Comparison of ENCODE assay signal across 11 cellular contexts in genomic region chr10:46524471-46525176, GRCh38. TPM values are rescaled to one million over a fixed set of nuclear protein-coding genes. Genes with fewer than 3 reads are reported as not detected.
DNase-seq lines count a peak whose midpoint lies in the region; ATAC-seq and TF ChIP-seq lines count a peak whose summit lies in the region.
"Had no signal": no experiment of that assay in that cellular context is flagged by ENCODE, and none has a peak within 500 bp of the region (broad histone marks: within the 10 kb centered on the region; RNA-seq: fewer than 3 reads in every experiment).

No MANE protein-coding gene starts in this region.

- H3F3A ChIP-seq in MM.1S (ENCODE audit: insufficient read depth, low read length) = no peaks in the 10 kb centered on the region

- no peaks in the 10 kb centered on the region for H3K9me3 Mint-ChIP-seq in activated T-helper 17 cell treated with anti-CD3 and anti-CD28 coated beads, Interleukin-2, amount 50 U/mL, for 72 hours
- H3K9me3 Mint-ChIP-seq: IgD-negative memory B cell; stimulated activated naive B cell treated with anti-CD40 and anti-IgM and Interleukin-4, amounts not matched to agents 10 μg/mL and 1 μg/mL and 100 μg/mL, for 72 hours had no signal

- H3K9me2 ChIP-seq in MM.1S (replicated peaks; ENCODE audit: insufficient read depth, low read length) = no peaks in the 10 kb centered on the region

- H3K27ac ChIP-seq in RWPE1 = peak overlapping the region; percentile 95
- H3K27ac ChIP-seq in ovary = no peak overlapping the region
- no peak overlapping the region for H3K27ac ChIP-seq in MM.1S (ENCODE audit: low read length)

- no peaks in the 10 kb centered on the region for H3K9me3 ChIP-seq in ovary
- no peaks in the 10 kb centered on the region for H3K9me3 ChIP-seq in MM.1S (replicated peaks; ENCODE audit: insufficient read depth, low read length)

- POLR2A ChIA-PET in RWPE1 (lab: Yijun Ruan, JAX; ENCODE audit: low non-redundant PET) = no interaction called here

- DNase-seq in ELF-1 (ENCODE audit: low read depth, low spot score) (peak; percentile 74), RWPE1 (ENCODE audit: low spot score) (peak; percentile 84), ovary (peak in 4 of 5 donors; percentile 39 to 69 (median 57)), MM.1S (no peak), NCI-H2029 (lab: John Stamatoyannopoulos, UW) (no peak)
- DNase-seq: stimulated activated naive B cell treated with anti-CD40 and anti-IgM and Interleukin-4, amounts not matched to agents 10 μg/mL and 1 μg/mL and 100 μg/mL, for 72 hours had no signal

- CTCF ChIA-PET in RWPE1 (lab: Yijun Ruan, JAX) = no interaction called here

- no peaks in the 10 kb centered on the region for H3K27me3 ChIP-seq in ovary
- no peaks in the 10 kb centered on the region for H3K27me3 ChIP-seq in MM.1S (replicated peaks; ENCODE audit: insufficient read depth, low read length)

- no peak overlapping the region for H3K4me2 ChIP-seq in MM.1S (ENCODE audit: low read depth, low read length)

- no peaks in the 10 kb centered on the region for H3K79me2 ChIP-seq in MM.1S (ENCODE audit: low read length)

- H3K4me3 Mint-ChIP-seq in activated T-helper 17 cell treated with anti-CD3 and anti-CD28 coated beads, Interleukin-2, amount 50 U/mL, for 72 hours = no peak overlapping the region
- H3K4me3 Mint-ChIP-seq: IgD-negative memory B cell; stimulated activated naive B cell treated with anti-CD40 and anti-IgM and Interleukin-4, amounts not matched to agents 10 μg/mL and 1 μg/mL and 100 μg/mL, for 72 hours had no signal

- no peak overlapping the region for H3K27ac Mint-ChIP-seq in activated T-helper 17 cell treated with anti-CD3 and anti-CD28 coated beads, Interleukin-2, amount 50 U/mL, for 72 hours
- H3K27ac Mint-ChIP-seq: IgD-negative memory B cell; stimulated activated naive B cell treated with anti-CD40 and anti-IgM and Interleukin-4, amounts not matched to agents 10 μg/mL and 1 μg/mL and 100 μg/mL, for 72 hours had no signal

- no peak overlapping the region for H3K9ac ChIP-seq in MM.1S (ENCODE audit: low read length)

- peak; percentile 0 for ATAC-seq in esophagus mucosa
- no peak for ATAC-seq in GM21619 (IDR thresholded peaks at IDR 0.05; ENCODE audit: unreplicated experiment)
- ATAC-seq in activated T-helper 17 cell treated with anti-CD3 and anti-CD28 coated beads, Interleukin-2, amount 50 U/mL, for 72 hours (replicated peaks) = no peak

- no peaks in the 10 kb centered on the region for H4K20me1 ChIP-seq in MM.1S (ENCODE audit: insufficient read depth, low read length)

- no peak for TF ChIP-seq POLR2A in ovary (IDR thresholded peaks at IDR 0.05)

- H3K4me3 ChIP-seq in ovary = no peak overlapping the region
- H3K4me3 ChIP-seq in MM.1S (ENCODE audit: low read length) = no peak overlapping the region

- H3K36me3 ChIP-seq in ovary = no peaks in the 10 kb centered on the region
- H3K36me3 ChIP-seq in MM.1S (replicated peaks; ENCODE audit: insufficient read depth, low read length) = no peaks in the 10 kb centered on the region

- H3K36me3 Mint-ChIP-seq in activated T-helper 17 cell treated with anti-CD3 and anti-CD28 coated beads, Interleukin-2, amount 50 U/mL, for 72 hours (ENCODE audit: low read depth) = no peaks in the 10 kb centered on the region
- H3K36me3 Mint-ChIP-seq: IgD-negative memory B cell; stimulated activated naive B cell treated with anti-CD40 and anti-IgM and Interleukin-4, amounts not matched to agents 10 μg/mL and 1 μg/mL and 100 μg/mL, for 72 hours had no signal

- no peaks in the 10 kb centered on the region for H3K4me1 Mint-ChIP-seq in activated T-helper 17 cell treated with anti-CD3 and anti-CD28 coated beads, Interleukin-2, amount 50 U/mL, for 72 hours
- H3K4me1 Mint-ChIP-seq: IgD-negative memory B cell; stimulated activated naive B cell treated with anti-CD40 and anti-IgM and Interleukin-4, amounts not matched to agents 10 μg/mL and 1 μg/mL and 100 μg/mL, for 72 hours had no signal

- H2AFZ ChIP-seq in MM.1S (ENCODE audit: low read length) = no peak overlapping the region

- H3K27me3 Mint-ChIP-seq in activated T-helper 17 cell treated with anti-CD3 and anti-CD28 coated beads, Interleukin-2, amount 50 U/mL, for 72 hours = no peaks in the 10 kb centered on the region
- H3K27me3 Mint-ChIP-seq: IgD-negative memory B cell; stimulated activated naive B cell treated with anti-CD40 and anti-IgM and Interleukin-4, amounts not matched to agents 10 μg/mL and 1 μg/mL and 100 μg/mL, for 72 hours had no signal

- TF ChIP-seq CTCF in RWPE1 (conservative IDR thresholded peaks at IDR 0.05; ENCODE audit: low read depth) (no peak), ovary (IDR thresholded peaks at IDR 0.05) (no peak), MM.1S (IDR thresholded peaks at IDR 0.05; ENCODE audit: low read length) (no peak)

- no peak for TF ChIP-seq EP300 in ovary (IDR thresholded peaks at IDR 0.05)

- 44 to 57% (median 47%) methylated on average over 14 of the region's 14 CpGs for WGBS in ovary, 3 donors

- H3K4me1 ChIP-seq in ovary (ENCODE audit: insufficient read depth) = peaks cover 13% of the 10 kb centered on the region
- no peaks in the 10 kb centered on the region for H3K4me1 ChIP-seq in MM.1S (ENCODE audit: low read length)

- intact Hi-C loops in ovary (cut with DNase I) = no loop called here

RNA-seq across cellular contexts. Expression of gene GPRIN2, which starts 31.8 kb away (rescaled TPM):
- total RNA-seq in esophagus mucosa (4.5 TPM), ovary (1 to 10 TPM in 1 of 7 donors, under 1 TPM in 3, not detected in 3; 0.27 to 2.4 (median 0.78) TPM)
- polyA plus RNA-seq in ovary = under 1 TPM in 1 of 2 donors, not detected in 1; 0.22 TPM
- total RNA-seq in activated T-helper 17 cell treated with anti-CD3 and anti-CD28 coated beads, Interleukin-2, amount 50 U/mL, for 72 hours = not detected
- polyA plus RNA-seq: IgD-negative memory B cell had no signal

RNA-seq across cellular contexts. Expression of gene SYT15, which starts 54.3 kb away (rescaled TPM):
- total RNA-seq in esophagus mucosa (1.4 TPM), ovary (1 to 10 TPM in 6 of 7 donors, under 1 TPM in 1; 0.24 to 5.3 (median 3.2) TPM)
- polyA plus RNA-seq in ovary = 1 to 10 TPM; 1.2 to 4.6 TPM
- total RNA-seq in activated T-helper 17 cell treated with anti-CD3 and anti-CD28 coated beads, Interleukin-2, amount 50 U/mL, for 72 hours = under 1 TPM; 0.37 to 0.56 TPM

RNA-seq across cellular contexts. Expression of gene NPY4R, which starts 58.9 kb away (rescaled TPM):
- total RNA-seq in esophagus mucosa = 0.32 TPM
- total RNA-seq in ovary = under 1 TPM in 1 of 7 donors, not detected in 6; 0.20 TPM
- polyA plus RNA-seq in ovary = not detected
- total RNA-seq in activated T-helper 17 cell treated with anti-CD3 and anti-CD28 coated beads, Interleukin-2, amount 50 U/mL, for 72 hours = not detected
- total RNA-seq: osteocyte had no signal
- polyA plus RNA-seq: IgD-negative memory B cell had no signal

Comparison
In these comparisons a context has a peak if more than half of its experiments do, and no peak if none do; other contexts are left out.
1. DNase-seq: peak in ELF-1 (single experiment), RWPE1 (single experiment) and ovary (4 of 5); none in MM.1S (single experiment) and NCI-H2029 (single experiment).